ENCODE assay signal across 1 cellular context in the genomic region with DNA sequence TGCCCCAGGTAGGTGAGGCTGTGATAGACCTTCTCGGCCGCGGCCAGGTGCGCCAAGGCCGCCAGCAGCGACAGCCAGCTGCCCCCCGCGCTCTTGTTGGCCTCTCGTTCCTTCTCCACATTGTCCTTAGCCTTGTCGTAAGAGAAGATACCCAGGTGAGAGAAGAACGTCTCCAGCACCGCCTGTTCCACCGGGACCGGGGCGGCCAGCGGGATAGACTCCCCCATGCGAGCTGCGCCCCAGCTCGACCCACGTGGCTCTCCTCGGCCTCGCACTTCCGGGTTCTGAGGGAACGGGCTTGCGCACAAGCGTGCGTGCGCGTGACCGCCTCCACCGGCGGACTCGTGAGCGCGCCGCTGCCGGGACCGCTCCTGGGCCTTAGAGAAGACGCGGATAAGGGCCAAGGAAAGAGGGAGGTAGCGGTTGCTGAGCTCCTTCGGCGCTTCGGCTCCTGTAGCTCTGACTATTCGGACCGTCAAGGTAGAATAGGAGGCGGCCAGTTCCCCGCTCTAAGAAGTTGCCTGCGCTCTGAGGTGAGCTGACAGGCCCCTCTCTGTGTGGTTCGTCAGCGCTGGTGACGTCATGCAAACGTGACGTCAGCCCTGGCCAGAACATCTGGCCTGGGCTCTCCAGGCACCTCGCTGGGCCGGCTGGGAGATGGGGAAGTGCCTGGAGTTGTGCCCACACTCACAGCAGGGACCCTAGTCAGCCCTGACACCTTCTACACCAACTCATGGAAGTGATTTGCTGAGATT.
A peak's percentile ranks its signal among the peaks of the same experiment; 100 is the strongest.
TF ChIP-seq lines count a peak whose summit lies in the region.

Gene KICS2 (minus strand): TSS at position 286 of the 755 bp plus-strand sequence. CDS start 59 bp downstream, at position 227.

TF ChIP-seq in HepG2, 621 proteins besides CTCF, POLR2A, EP300 and RAD21 (continued from another document and continues in another):
- no peak for TF ChIP-seq HNF1A (IDR thresholded peaks at IDR 0.05; ENCODE audit: low read depth)
- no peak for TF ChIP-seq HNF1A (CRISPR knock-in tag; IDR thresholded peaks at IDR 0.05; ENCODE audit: borderline replicate concordance)
- no peak for TF ChIP-seq PRPF4 (IDR thresholded peaks at IDR 0.05; ENCODE audit: low read depth, low read length, poor library complexity, severe bottlenecking)
- no peak for TF ChIP-seq ETS1 (CRISPR knock-in tag; IDR thresholded peaks at IDR 0.05)
- TF ChIP-seq, protein P1, sequence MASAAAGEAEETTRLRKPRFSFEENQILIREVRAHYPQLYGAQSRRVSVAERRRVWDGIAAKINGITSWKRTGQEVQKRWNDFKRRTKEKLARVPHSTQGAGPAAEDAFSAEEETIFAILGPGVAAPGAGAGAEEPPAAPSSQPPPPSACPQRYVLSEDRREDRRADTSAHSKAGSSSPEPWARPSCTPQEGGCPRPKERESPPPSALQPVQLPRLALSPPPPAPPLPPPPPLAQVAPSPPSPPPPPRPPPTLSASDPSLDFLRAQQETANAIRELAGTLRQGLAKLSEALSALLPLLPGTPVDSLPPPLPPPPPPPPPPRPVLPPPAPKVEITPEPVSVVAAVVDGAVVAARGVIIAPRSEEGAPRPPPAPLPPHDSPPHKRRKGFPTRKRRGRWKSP (CRISPR knock-in tag; IDR thresholded peaks at IDR 0.05) = peak; percentile 60; the same call in 1 of the 2 replicates
- peak; percentile 89 for TF ChIP-seq CSRNP1 (CRISPR knock-in tag; IDR thresholded peaks at IDR 0.05)
- TF ChIP-seq TERF1 (CRISPR knock-in tag; IDR thresholded peaks at IDR 0.05) = no peak
- TF ChIP-seq ZNF674 (CRISPR knock-in tag; IDR thresholded peaks at IDR 0.05; ENCODE audit: low read depth) = no peak
- TF ChIP-seq GPN1 (CRISPR knock-in tag; IDR thresholded peaks at IDR 0.05; ENCODE audit: borderline replicate concordance) = no peak
- TF ChIP-seq ADNP (CRISPR knock-in tag; IDR thresholded peaks at IDR 0.05) = no peak
- no peak for TF ChIP-seq SKI (IDR thresholded peaks at IDR 0.05; ENCODE audit: partially characterized antibody)
- TF ChIP-seq ZNF883 (CRISPR knock-in tag; IDR thresholded peaks at IDR 0.05; ENCODE audit: not compliant biosample characterization) = peak; percentile 43
- peak; percentile 65 for TF ChIP-seq POGZ (CRISPR knock-in tag; IDR thresholded peaks at IDR 0.05)
- TF ChIP-seq, protein P2, sequence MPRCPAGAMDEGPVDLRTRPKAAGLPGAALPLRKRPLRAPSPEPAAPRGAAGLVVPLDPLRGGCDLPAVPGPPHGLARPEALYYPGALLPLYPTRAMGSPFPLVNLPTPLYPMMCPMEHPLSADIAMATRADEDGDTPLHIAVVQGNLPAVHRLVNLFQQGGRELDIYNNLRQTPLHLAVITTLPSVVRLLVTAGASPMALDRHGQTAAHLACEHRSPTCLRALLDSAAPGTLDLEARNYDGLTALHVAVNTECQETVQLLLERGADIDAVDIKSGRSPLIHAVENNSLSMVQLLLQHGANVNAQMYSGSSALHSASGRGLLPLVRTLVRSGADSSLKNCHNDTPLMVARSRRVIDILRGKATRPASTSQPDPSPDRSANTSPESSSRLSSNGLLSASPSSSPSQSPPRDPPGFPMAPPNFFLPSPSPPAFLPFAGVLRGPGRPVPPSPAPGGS (CRISPR knock-in tag; IDR thresholded peaks at IDR 0.05) = peak; percentile 49; the same call in 1 of the 2 replicates
- no peak for TF ChIP-seq ZNF546 (CRISPR knock-in tag; conservative IDR thresholded peaks at IDR 0.05)
- no peak for TF ChIP-seq ZNF569 (CRISPR knock-in tag; IDR thresholded peaks at IDR 0.05; ENCODE audit: borderline replicate concordance)
- TF ChIP-seq, protein P3, sequence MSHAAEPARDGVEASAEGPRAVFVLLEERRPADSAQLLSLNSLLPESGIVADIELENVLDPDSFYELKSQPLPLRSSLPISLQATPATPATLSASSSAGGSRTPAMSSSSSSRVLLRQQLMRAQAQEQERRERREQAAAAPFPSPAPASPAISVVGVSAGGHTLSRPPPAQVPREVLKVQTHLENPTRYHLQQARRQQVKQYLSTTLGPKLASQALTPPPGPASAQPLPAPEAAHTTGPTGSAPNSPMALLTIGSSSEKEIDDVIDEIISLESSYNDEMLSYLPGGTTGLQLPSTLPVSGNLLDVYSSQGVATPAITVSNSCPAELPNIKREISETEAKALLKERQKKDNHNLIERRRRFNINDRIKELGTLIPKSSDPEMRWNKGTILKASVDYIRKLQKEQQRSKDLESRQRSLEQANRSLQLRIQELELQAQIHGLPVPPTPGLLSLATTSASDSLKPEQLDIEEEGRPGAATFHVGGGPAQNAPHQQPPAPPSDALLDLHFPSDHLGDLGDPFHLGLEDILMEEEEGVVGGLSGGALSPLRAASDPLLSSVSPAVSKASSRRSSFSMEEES (CRISPR knock-in tag; IDR thresholded peaks at IDR 0.05) = peak; percentile 81
- no peak; the same call in 1 of the 2 replicates for TF ChIP-seq RCOR2 (CRISPR knock-in tag; IDR thresholded peaks at IDR 0.05)
- TF ChIP-seq RNF2 (conservative IDR thresholded peaks at IDR 0.05; ENCODE audit: low read depth) = peak; percentile 58; the same call in 1 of the 2 replicates
- no peak for TF ChIP-seq ONECUT2 (CRISPR knock-in tag; IDR thresholded peaks at IDR 0.05)
- TF ChIP-seq EEA1 (CRISPR knock-in tag; IDR thresholded peaks at IDR 0.05; ENCODE audit: borderline replicate concordance) = peak; percentile 93; the same call in 1 of the 2 replicates
- TF ChIP-seq ZNF17 (CRISPR knock-in tag; IDR thresholded peaks at IDR 0.05) = no peak
- TF ChIP-seq, protein P4, sequence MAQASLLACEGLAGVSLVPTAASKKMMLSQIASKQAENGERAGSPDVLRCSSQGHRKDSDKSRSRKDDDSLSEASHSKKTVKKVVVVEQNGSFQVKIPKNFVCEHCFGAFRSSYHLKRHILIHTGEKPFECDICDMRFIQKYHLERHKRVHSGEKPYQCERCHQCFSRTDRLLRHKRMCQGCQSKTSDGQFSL (CRISPR knock-in tag; IDR thresholded peaks at IDR 0.05) = peak; percentile 56; the same call in 1 of the 2 replicates
- peak; percentile 49; the same call in 1 of the 2 replicates for TF ChIP-seq ZBTB44 (CRISPR knock-in tag; IDR thresholded peaks at IDR 0.05)
- TF ChIP-seq, protein P5, sequence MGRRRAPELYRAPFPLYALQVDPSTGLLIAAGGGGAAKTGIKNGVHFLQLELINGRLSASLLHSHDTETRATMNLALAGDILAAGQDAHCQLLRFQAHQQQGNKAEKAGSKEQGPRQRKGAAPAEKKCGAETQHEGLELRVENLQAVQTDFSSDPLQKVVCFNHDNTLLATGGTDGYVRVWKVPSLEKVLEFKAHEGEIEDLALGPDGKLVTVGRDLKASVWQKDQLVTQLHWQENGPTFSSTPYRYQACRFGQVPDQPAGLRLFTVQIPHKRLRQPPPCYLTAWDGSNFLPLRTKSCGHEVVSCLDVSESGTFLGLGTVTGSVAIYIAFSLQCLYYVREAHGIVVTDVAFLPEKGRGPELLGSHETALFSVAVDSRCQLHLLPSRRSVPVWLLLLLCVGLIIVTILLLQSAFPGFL (CRISPR knock-in tag; IDR thresholded peaks at IDR 0.05) = peak; percentile 28; the same call in 1 of the 2 replicates
- TF ChIP-seq PAX8 (CRISPR knock-in tag; IDR thresholded peaks at IDR 0.05; ENCODE audit: borderline replicate concordance) = no peak
- TF ChIP-seq DDIT3 (CRISPR knock-in tag; IDR thresholded peaks at IDR 0.05) = no peak
- no peak for TF ChIP-seq WIZ (CRISPR knock-in tag; IDR thresholded peaks at IDR 0.05)
- no peak for TF ChIP-seq ZNF180 (CRISPR knock-in tag; IDR thresholded peaks at IDR 0.05; ENCODE audit: borderline replicate concordance, low read depth)
- peak; percentile 33; the same call in 1 of the 2 replicates for TF ChIP-seq ZKSCAN5 (CRISPR knock-in tag; IDR thresholded peaks at IDR 0.05)
- TF ChIP-seq NCOA5 (CRISPR knock-in tag; IDR thresholded peaks at IDR 0.05) = no peak
- no peak for TF ChIP-seq FOXA1 (IDR thresholded peaks at IDR 0.05)
- peak; percentile 39 for TF ChIP-seq FOXA1 (CRISPR knock-in tag; IDR thresholded peaks at IDR 0.05)
- TF ChIP-seq ZNF772 (CRISPR knock-in tag; IDR thresholded peaks at IDR 0.05) = no peak
- TF ChIP-seq ZSCAN12 (CRISPR knock-in tag; IDR thresholded peaks at IDR 0.05) = no peak
- peak; percentile 93 for TF ChIP-seq GABPB1 (CRISPR knock-in tag; IDR thresholded peaks at IDR 0.05)
- no peak for TF ChIP-seq ZNF34 (CRISPR knock-in tag; IDR thresholded peaks at IDR 0.05; ENCODE audit: borderline replicate concordance)
- TF ChIP-seq, protein P6, sequence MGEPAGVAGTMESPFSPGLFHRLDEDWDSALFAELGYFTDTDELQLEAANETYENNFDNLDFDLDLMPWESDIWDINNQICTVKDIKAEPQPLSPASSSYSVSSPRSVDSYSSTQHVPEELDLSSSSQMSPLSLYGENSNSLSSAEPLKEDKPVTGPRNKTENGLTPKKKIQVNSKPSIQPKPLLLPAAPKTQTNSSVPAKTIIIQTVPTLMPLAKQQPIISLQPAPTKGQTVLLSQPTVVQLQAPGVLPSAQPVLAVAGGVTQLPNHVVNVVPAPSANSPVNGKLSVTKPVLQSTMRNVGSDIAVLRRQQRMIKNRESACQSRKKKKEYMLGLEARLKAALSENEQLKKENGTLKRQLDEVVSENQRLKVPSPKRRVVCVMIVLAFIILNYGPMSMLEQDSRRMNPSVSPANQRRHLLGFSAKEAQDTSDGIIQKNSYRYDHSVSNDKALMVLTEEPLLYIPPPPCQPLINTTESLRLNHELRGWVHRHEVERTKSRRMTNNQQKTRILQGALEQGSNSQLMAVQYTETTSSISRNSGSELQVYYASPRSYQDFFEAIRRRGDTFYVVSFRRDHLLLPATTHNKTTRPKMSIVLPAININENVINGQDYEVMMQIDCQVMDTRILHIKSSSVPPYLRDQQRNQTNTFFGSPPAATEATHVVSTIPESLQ (CRISPR knock-in tag; conservative IDR thresholded peaks at IDR 0.05) = no peak
- peak; percentile 24; the same call in 1 of the 2 replicates for TF ChIP-seq MED13 (CRISPR knock-in tag; IDR thresholded peaks at IDR 0.05)
- 0 out of 2 replicates have a peak, but pooled peaks have one; percentile 25 for TF ChIP-seq ZNF264 (CRISPR knock-in tag; IDR thresholded peaks at IDR 0.05)
